ENCODE assay signal across 16 cellular contexts in genomic region chr11:61543606-61544306, GRCh38. TPM values are rescaled to one million over a fixed set of nuclear protein-coding genes. Genes with fewer than 3 reads are reported as not detected.
DNase-seq lines count a peak whose midpoint lies in the region; ATAC-seq and TF ChIP-seq lines count a peak whose summit lies in the region.
"Had no signal": no experiment of that assay in that cellular context is flagged by ENCODE, and none has a peak within 500 bp of the region (broad histone marks: within the 10 kb centered on the region; RNA-seq: fewer than 3 reads in every experiment).

No MANE protein-coding gene starts in this region.

- H3K9me3 Mint-ChIP-seq in stimulated activated naive CD8-positive, alpha-beta T cell treated with anti-CD3 and anti-CD28 coated beads, Interleukin-15, amount 100 ng/mL, for 72 hours, result no peaks in the 10 kb centered on the region
- H3K9me3 Mint-ChIP-seq: activated naive CD8-positive, alpha-beta T cell treated with anti-CD3 and anti-CD28 coated beads for 36 hours; stimulated activated naive B cell treated with anti-CD40 and anti-IgM and Interleukin-4, amounts not matched to agents 10 μg/mL and 1 μg/mL and 100 μg/mL, for 72 hours; T-helper 1 cell treated with Interleukin-12 subunit alpha and Interleukin-12 subunit beta and Interleukin-4 antibody, amounts not matched to agents 30 μg/mL and 1 μg/mL, for 36 hours had no signal

- peaks cover 2% of the 10 kb centered on the region for H4K20me1 ChIP-seq in osteoblast (ENCODE audit: insufficient read depth, low read length)
- no peaks in the 10 kb centered on the region for H4K20me1 ChIP-seq in smooth muscle cell (ENCODE audit: low read depth)

- WGBS in smooth muscle cell (ENCODE audit: low lambda C conversion rate), result 92% methylated on average over 4 of the region's 4 CpGs

- TF ChIP-seq CTCF in GM20000 (IDR thresholded peaks at IDR 0.05; ENCODE audit: extremely low read depth, missing control alignments), result no peak
- no peak for TF ChIP-seq CTCF in osteoblast (IDR thresholded peaks at IDR 0.05; ENCODE audit: extremely low read depth, low read depth, low read length)
- TF ChIP-seq CTCF in smooth muscle cell (IDR thresholded peaks at IDR 0.05; ENCODE audit: borderline replicate concordance, insufficient read depth, poor library complexity, severe bottlenecking), result no peak

- H3K9me3 ChIP-seq in osteoblast (ENCODE audit: low read depth, low read length), result no peaks in the 10 kb centered on the region
- H3K9me3 ChIP-seq in smooth muscle cell (replicated peaks; ENCODE audit: low read depth), result no peaks in the 10 kb centered on the region

- H3K4me3 ChIP-seq in osteoblast (ENCODE audit: insufficient read depth, low read length), result no peak overlapping the region
- H3K4me3 ChIP-seq in smooth muscle cell, result no peak overlapping the region
- H3K4me3 ChIP-seq: lung had no signal

- H3K27me3 ChIP-seq in osteoblast (ENCODE audit: insufficient read depth, low read length), result no peaks in the 10 kb centered on the region
- H3K27me3 ChIP-seq in smooth muscle cell (ENCODE audit: low read depth), result no peaks in the 10 kb centered on the region

- H3K4me3 Mint-ChIP-seq in stimulated activated naive CD8-positive, alpha-beta T cell treated with anti-CD3 and anti-CD28 coated beads, Interleukin-15, amount 100 ng/mL, for 72 hours, result no peak overlapping the region
- H3K4me3 Mint-ChIP-seq: activated CD4-positive, alpha-beta T cell treated with anti-CD3 and anti-CD28 coated beads for 36 hours; activated naive CD8-positive, alpha-beta T cell treated with anti-CD3 and anti-CD28 coated beads for 36 hours; stimulated activated naive B cell treated with anti-CD40 and anti-IgM and Interleukin-4, amounts not matched to agents 10 μg/mL and 1 μg/mL and 100 μg/mL, for 72 hours; T-helper 1 cell treated with Interleukin-12 subunit alpha and Interleukin-12 subunit beta and Interleukin-4 antibody, amounts not matched to agents 30 μg/mL and 1 μg/mL, for 36 hours had no signal

- H3K4me1 Mint-ChIP-seq in stimulated activated naive CD8-positive, alpha-beta T cell treated with anti-CD3 and anti-CD28 coated beads, Interleukin-15, amount 100 ng/mL, for 72 hours, result no peaks in the 10 kb centered on the region
- H3K4me1 Mint-ChIP-seq: activated CD4-positive, alpha-beta T cell treated with anti-CD3 and anti-CD28 coated beads for 36 hours; activated naive CD8-positive, alpha-beta T cell treated with anti-CD3 and anti-CD28 coated beads for 36 hours had no signal

- DNase-seq in GM20000 (ENCODE audit: low spot score) (peak; percentile 34), NCI-H774 (lab: John Stamatoyannopoulos, UW) (peak; percentile 56), epithelial cell of prostate (ENCODE audit: low read depth, low spot score) (peak; percentile 18), osteoblast (ENCODE audit: insufficient read length, low spot score, missing footprints) (peak; percentile 99), cerebellar nuclear complex (lab: John Stamatoyannopoulos, UW) (no peak), smooth muscle cell (lab: John Stamatoyannopoulos, UW; ENCODE audit: unreplicated experiment) (no peak), DMS 273 (lab: John Stamatoyannopoulos, UW; ENCODE audit: unreplicated experiment) (no peak)
- DNase-seq in stimulated activated naive CD8-positive, alpha-beta T cell treated with anti-CD3 and anti-CD28 coated beads, Interleukin-15, amount 100 ng/mL, for 72 hours, result no peak
- DNase-seq: activated CD4-positive, alpha-beta T cell treated with anti-CD3 and anti-CD28 coated beads for 36 hours; activated naive CD8-positive, alpha-beta T cell treated with anti-CD3 and anti-CD28 coated beads for 36 hours; NCI-H1436 treated with DMSO at 0.1 percent for 48 hours; stimulated activated naive B cell treated with anti-CD40 and anti-IgM and Interleukin-4, amounts not matched to agents 10 μg/mL and 1 μg/mL and 100 μg/mL, for 72 hours had no signal

- H2AFZ ChIP-seq in osteoblast (ENCODE audit: low read length) (no peak overlapping the region), smooth muscle cell (ENCODE audit: low read depth) (no peak overlapping the region)

- no peak for ATAC-seq in stimulated activated naive CD8-positive, alpha-beta T cell treated with anti-CD3 and anti-CD28 coated beads, Interleukin-15, amount 100 ng/mL, for 72 hours
- ATAC-seq: activated CD4-positive, alpha-beta T cell treated with anti-CD3 and anti-CD28 coated beads for 36 hours; Right ventricle myocardium inferior; sciatic nerve; stimulated activated naive B cell treated with anti-CD40 and anti-IgM and Interleukin-4, amounts not matched to agents 10 μg/mL and 1 μg/mL and 100 μg/mL, for 72 hours had no signal

- no peak overlapping the region for H3K27ac ChIP-seq in epithelial cell of prostate
- H3K27ac ChIP-seq in osteoblast (ENCODE audit: low read depth, low read length), result peak overlapping the region; percentile 93
- H3K27ac ChIP-seq in smooth muscle cell (ENCODE audit: low read depth), result no peak overlapping the region

- H3K27me3 Mint-ChIP-seq in stimulated activated naive CD8-positive, alpha-beta T cell treated with anti-CD3 and anti-CD28 coated beads, Interleukin-15, amount 100 ng/mL, for 72 hours, result peaks cover 53% of the 10 kb centered on the region

- H3K36me3 ChIP-seq in osteoblast (ENCODE audit: insufficient read depth, low read length) (no peaks in the 10 kb centered on the region), smooth muscle cell (ENCODE audit: low read depth) (no peaks in the 10 kb centered on the region)

- H3K9ac ChIP-seq in smooth muscle cell (ENCODE audit: low read depth), result no peak overlapping the region

- no peaks in the 10 kb centered on the region for H3K79me2 ChIP-seq in osteoblast (ENCODE audit: insufficient read depth, low read length)
- no peaks in the 10 kb centered on the region for H3K79me2 ChIP-seq in smooth muscle cell (ENCODE audit: low read depth)

- H3K4me2 ChIP-seq in osteoblast (ENCODE audit: insufficient read depth, low read length) (peak overlapping the region; percentile 64), smooth muscle cell (no peak overlapping the region)

- no peak overlapping the region for H3K27ac Mint-ChIP-seq in stimulated activated naive CD8-positive, alpha-beta T cell treated with anti-CD3 and anti-CD28 coated beads, Interleukin-15, amount 100 ng/mL, for 72 hours
- H3K27ac Mint-ChIP-seq: activated CD4-positive, alpha-beta T cell treated with anti-CD3 and anti-CD28 coated beads for 36 hours; activated naive CD8-positive, alpha-beta T cell treated with anti-CD3 and anti-CD28 coated beads for 36 hours; stimulated activated naive B cell treated with anti-CD40 and anti-IgM and Interleukin-4, amounts not matched to agents 10 μg/mL and 1 μg/mL and 100 μg/mL, for 72 hours; T-helper 1 cell treated with Interleukin-12 subunit alpha and Interleukin-12 subunit beta and Interleukin-4 antibody, amounts not matched to agents 30 μg/mL and 1 μg/mL, for 36 hours had no signal

- no peaks in the 10 kb centered on the region for H3F3A ChIP-seq in smooth muscle cell (ENCODE audit: low read depth)

- peaks cover 36% of the 10 kb centered on the region for H3K4me1 ChIP-seq in osteoblast (ENCODE audit: insufficient read depth, low read length)
- H3K4me1 ChIP-seq in smooth muscle cell (ENCODE audit: low read depth), result peaks cover 6% of the 10 kb centered on the region

RNA-seq across cellular contexts. Expression of gene LRRC10B, which starts 35.2 kb away (rescaled TPM):
- under 0.01 TPM in 2 replicates for total RNA-seq in osteoblast
- total RNA-seq in smooth muscle cell, result 0.99 and 2.2 TPM in 2 replicates
- polyA plus RNA-seq in smooth muscle cell, result 0.11 and 1.9 TPM in 2 replicates
- total RNA-seq: activated CD4-positive, alpha-beta T cell treated with anti-CD3 and anti-CD28 coated beads for 36 hours; activated naive CD8-positive, alpha-beta T cell treated with anti-CD3 and anti-CD28 coated beads for 36 hours had no signal

RNA-seq across cellular contexts. Expression of gene SYT7, which starts 37.1 kb away (rescaled TPM):
- total RNA-seq in osteoblast, result 3.6 and 6.8 TPM in 2 replicates
- 3.7 and 4.0 TPM in 2 replicates for total RNA-seq in smooth muscle cell
- 0.79 and 4.8 TPM in 2 replicates for polyA plus RNA-seq in smooth muscle cell
- total RNA-seq: activated naive CD8-positive, alpha-beta T cell treated with anti-CD3 and anti-CD28 coated beads for 36 hours had no signal

Comparison
In these comparisons a context has a peak if more than half of its experiments do, and no peak if none do; other contexts are left out.
1. DNase-seq: peak in GM20000 (single experiment), NCI-H774 (single experiment), epithelial cell of prostate (single experiment) and osteoblast (single experiment); none in cerebellar nuclear complex (0 of 2), smooth muscle cell (single experiment), stimulated activated naive CD8-positive, alpha-beta T cell treated with anti-CD3 and anti-CD28 coated beads, Interleukin-15, amount 100 ng/mL, for 72 hours (0 of 2) and DMS 273 (single experiment).